Comparison of ENCODE assay signal across 1 cellular context in genomic region chr11:65952052-65952521, GRCh38.
A peak's percentile ranks its signal among the peaks of the same experiment; 100 is the strongest.
TF ChIP-seq lines count a peak whose summit lies in the region.

No MANE protein-coding gene starts in this region.

TF ChIP-seq in HepG2, 621 proteins besides CTCF, POLR2A, EP300 and RAD21 (continued from another document and continues in another):
- TF ChIP-seq, protein P1, sequence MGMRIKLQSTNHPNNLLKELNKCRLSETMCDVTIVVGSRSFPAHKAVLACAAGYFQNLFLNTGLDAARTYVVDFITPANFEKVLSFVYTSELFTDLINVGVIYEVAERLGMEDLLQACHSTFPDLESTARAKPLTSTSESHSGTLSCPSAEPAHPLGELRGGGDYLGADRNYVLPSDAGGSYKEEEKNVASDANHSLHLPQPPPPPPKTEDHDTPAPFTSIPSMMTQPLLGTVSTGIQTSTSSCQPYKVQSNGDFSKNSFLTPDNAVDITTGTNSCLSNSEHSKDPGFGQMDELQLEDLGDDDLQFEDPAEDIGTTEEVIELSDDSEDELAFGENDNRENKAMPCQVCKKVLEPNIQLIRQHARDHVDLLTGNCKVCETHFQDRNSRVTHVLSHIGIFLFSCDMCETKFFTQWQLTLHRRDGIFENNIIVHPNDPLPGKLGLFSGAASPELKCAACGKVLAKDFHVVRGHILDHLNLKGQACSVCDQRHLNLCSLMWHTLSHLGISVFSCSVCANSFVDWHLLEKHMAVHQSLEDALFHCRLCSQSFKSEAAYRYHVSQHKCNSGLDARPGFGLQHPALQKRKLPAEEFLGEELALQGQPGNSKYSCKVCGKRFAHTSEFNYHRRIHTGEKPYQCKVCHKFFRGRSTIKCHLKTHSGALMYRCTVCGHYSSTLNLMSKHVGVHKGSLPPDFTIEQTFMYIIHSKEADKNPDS (CRISPR knock-in tag; IDR thresholded peaks at IDR 0.05): no peak
- peak; percentile 90 for TF ChIP-seq ZMYM3 (CRISPR knock-in tag; IDR thresholded peaks at IDR 0.05)
- 0 out of 2 replicates have a peak, but pooled peaks have one; percentile 49 for TF ChIP-seq ZGPAT (CRISPR knock-in tag; IDR thresholded peaks at IDR 0.05)
- TF ChIP-seq AHDC1 (CRISPR knock-in tag; IDR thresholded peaks at IDR 0.05; ENCODE audit: borderline replicate concordance): no peak
- 0 out of 2 replicates have a peak, but pooled peaks have one; percentile 23 for TF ChIP-seq ZBTB25 (CRISPR knock-in tag; IDR thresholded peaks at IDR 0.05)
- peak; percentile 49; the same call in 1 of the 2 replicates for TF ChIP-seq SOX5 (CRISPR knock-in tag; IDR thresholded peaks at IDR 0.05; ENCODE audit: borderline replicate concordance)
- TF ChIP-seq ZNF737 (CRISPR knock-in tag; IDR thresholded peaks at IDR 0.05; ENCODE audit: borderline replicate concordance): no peak
- TF ChIP-seq ZBTB20 (CRISPR knock-in tag; IDR thresholded peaks at IDR 0.05; ENCODE audit: borderline replicate concordance, low read depth): peak; percentile 64; the same call in 1 of the 2 replicates
- TF ChIP-seq, protein P2, sequence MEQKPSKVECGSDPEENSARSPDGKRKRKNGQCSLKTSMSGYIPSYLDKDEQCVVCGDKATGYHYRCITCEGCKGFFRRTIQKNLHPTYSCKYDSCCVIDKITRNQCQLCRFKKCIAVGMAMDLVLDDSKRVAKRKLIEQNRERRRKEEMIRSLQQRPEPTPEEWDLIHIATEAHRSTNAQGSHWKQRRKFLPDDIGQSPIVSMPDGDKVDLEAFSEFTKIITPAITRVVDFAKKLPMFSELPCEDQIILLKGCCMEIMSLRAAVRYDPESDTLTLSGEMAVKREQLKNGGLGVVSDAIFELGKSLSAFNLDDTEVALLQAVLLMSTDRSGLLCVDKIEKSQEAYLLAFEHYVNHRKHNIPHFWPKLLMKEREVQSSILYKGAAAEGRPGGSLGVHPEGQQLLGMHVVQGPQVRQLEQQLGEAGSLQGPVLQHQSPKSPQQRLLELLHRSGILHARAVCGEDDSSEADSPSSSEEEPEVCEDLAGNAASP (CRISPR knock-in tag; IDR thresholded peaks at IDR 0.05; ENCODE audit: borderline replicate concordance): peak; percentile 17; the same call in 1 of the 2 replicates
- 0 out of 2 replicates have a peak, but pooled peaks have one; percentile 27 for TF ChIP-seq NCOR1 (IDR thresholded peaks at IDR 0.05; ENCODE audit: borderline replicate concordance, low read length)
- TF ChIP-seq ZNF138 (CRISPR knock-in tag; IDR thresholded peaks at IDR 0.05; ENCODE audit: low read depth): no peak
- TF ChIP-seq CHD4 (IDR thresholded peaks at IDR 0.05; ENCODE audit: borderline replicate concordance, low read length): peak; percentile 70; the same call in 1 of the 2 replicates
- no peak for TF ChIP-seq SOX13 (IDR thresholded peaks at IDR 0.05)
- TF ChIP-seq SOX13 (CRISPR knock-in tag; conservative IDR thresholded peaks at IDR 0.05 in 1 of 2, IDR thresholded peaks at IDR 0.05 in 1 of 2): peak in 1 of 2 experiments; percentile 58; a peak in 2 of 4 replicates
- no peak for TF ChIP-seq KAT2B (IDR thresholded peaks at IDR 0.05; ENCODE audit: borderline replicate concordance, low read depth, low read length)
- peak; percentile 53; the same call in 1 of the 2 replicates for TF ChIP-seq TBX2 (CRISPR knock-in tag; IDR thresholded peaks at IDR 0.05; ENCODE audit: borderline replicate concordance)
- TF ChIP-seq, protein P3, sequence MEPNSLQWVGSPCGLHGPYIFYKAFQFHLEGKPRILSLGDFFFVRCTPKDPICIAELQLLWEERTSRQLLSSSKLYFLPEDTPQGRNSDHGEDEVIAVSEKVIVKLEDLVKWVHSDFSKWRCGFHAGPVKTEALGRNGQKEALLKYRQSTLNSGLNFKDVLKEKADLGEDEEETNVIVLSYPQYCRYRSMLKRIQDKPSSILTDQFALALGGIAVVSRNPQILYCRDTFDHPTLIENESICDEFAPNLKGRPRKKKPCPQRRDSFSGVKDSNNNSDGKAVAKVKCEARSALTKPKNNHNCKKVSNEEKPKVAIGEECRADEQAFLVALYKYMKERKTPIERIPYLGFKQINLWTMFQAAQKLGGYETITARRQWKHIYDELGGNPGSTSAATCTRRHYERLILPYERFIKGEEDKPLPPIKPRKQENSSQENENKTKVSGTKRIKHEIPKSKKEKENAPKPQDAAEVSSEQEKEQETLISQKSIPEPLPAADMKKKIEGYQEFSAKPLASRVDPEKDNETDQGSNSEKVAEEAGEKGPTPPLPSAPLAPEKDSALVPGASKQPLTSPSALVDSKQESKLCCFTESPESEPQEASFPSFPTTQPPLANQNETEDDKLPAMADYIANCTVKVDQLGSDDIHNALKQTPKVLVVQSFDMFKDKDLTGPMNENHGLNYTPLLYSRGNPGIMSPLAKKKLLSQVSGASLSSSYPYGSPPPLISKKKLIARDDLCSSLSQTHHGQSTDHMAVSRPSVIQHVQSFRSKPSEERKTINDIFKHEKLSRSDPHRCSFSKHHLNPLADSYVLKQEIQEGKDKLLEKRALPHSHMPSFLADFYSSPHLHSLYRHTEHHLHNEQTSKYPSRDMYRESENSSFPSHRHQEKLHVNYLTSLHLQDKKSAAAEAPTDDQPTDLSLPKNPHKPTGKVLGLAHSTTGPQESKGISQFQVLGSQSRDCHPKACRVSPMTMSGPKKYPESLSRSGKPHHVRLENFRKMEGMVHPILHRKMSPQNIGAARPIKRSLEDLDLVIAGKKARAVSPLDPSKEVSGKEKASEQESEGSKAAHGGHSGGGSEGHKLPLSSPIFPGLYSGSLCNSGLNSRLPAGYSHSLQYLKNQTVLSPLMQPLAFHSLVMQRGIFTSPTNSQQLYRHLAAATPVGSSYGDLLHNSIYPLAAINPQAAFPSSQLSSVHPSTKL (CRISPR knock-in tag; IDR thresholded peaks at IDR 0.05): peak; percentile 52
- peak; percentile 54; the same call in 1 of the 2 replicates for TF ChIP-seq GFI1 (CRISPR knock-in tag; IDR thresholded peaks at IDR 0.05; ENCODE audit: borderline replicate concordance)
- TF ChIP-seq ZMAT3 (CRISPR knock-in tag; conservative IDR thresholded peaks at IDR 0.05): no peak
- peak; percentile 41; the same call in 1 of the 2 replicates for TF ChIP-seq NCOA2 (CRISPR knock-in tag; IDR thresholded peaks at IDR 0.05)
- TF ChIP-seq, protein P4, sequence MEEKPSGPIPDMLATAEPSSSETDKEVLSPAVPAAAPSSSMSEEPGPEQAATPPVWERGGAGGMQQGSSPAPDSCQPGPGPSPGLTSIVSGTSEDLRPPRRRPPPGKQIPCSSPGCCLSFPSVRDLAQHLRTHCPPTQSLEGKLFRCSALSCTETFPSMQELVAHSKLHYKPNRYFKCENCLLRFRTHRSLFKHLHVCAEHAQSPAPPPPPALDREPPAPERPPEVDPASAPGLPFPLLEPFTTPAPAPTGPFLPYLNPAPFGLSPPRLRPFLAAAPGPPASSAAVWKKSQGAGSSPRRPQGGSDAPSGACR (CRISPR knock-in tag; IDR thresholded peaks at IDR 0.05): 0 out of 2 replicates have a peak, but pooled peaks have one; percentile 50
- no peak for TF ChIP-seq REPIN1 (CRISPR knock-in tag; IDR thresholded peaks at IDR 0.05; ENCODE audit: borderline replicate concordance, low read depth)
- TF ChIP-seq FOXJ3 (CRISPR knock-in tag; IDR thresholded peaks at IDR 0.05; ENCODE audit: borderline replicate concordance): peak; percentile 27; the same call in 1 of the 2 replicates
- TF ChIP-seq EHMT2 (IDR thresholded peaks at IDR 0.05; ENCODE audit: borderline replicate concordance, low read depth, low read length): no peak
- no peak for TF ChIP-seq EED (CRISPR knock-in tag; IDR thresholded peaks at IDR 0.05)
- TF ChIP-seq SOX6 (IDR thresholded peaks at IDR 0.05): no peak
- TF ChIP-seq SOX6 (CRISPR knock-in tag; IDR thresholded peaks at IDR 0.05): peak; percentile 82
- TF ChIP-seq HOXA5 (CRISPR knock-in tag; IDR thresholded peaks at IDR 0.05): no peak
- peak; percentile 79 for TF ChIP-seq PPARG (CRISPR knock-in tag; conservative IDR thresholded peaks at IDR 0.05)
- TF ChIP-seq, protein P5, sequence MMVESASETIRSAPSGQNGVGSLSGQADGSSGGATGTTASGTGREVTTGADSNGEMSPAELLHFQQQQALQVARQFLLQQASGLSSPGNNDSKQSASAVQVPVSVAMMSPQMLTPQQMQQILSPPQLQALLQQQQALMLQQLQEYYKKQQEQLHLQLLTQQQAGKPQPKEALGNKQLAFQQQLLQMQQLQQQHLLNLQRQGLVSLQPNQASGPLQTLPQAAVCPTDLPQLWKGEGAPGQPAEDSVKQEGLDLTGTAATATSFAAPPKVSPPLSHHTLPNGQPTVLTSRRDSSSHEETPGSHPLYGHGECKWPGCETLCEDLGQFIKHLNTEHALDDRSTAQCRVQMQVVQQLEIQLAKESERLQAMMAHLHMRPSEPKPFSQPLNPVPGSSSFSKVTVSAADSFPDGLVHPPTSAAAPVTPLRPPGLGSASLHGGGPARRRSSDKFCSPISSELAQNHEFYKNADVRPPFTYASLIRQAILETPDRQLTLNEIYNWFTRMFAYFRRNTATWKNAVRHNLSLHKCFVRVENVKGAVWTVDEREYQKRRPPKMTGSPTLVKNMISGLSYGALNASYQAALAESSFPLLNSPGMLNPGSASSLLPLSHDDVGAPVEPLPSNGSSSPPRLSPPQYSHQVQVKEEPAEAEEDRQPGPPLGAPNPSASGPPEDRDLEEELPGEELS (CRISPR knock-in tag; IDR thresholded peaks at IDR 0.05): peak; percentile 73
